1 cellular context compared by ENCODE assay signal in the genomic region with DNA sequence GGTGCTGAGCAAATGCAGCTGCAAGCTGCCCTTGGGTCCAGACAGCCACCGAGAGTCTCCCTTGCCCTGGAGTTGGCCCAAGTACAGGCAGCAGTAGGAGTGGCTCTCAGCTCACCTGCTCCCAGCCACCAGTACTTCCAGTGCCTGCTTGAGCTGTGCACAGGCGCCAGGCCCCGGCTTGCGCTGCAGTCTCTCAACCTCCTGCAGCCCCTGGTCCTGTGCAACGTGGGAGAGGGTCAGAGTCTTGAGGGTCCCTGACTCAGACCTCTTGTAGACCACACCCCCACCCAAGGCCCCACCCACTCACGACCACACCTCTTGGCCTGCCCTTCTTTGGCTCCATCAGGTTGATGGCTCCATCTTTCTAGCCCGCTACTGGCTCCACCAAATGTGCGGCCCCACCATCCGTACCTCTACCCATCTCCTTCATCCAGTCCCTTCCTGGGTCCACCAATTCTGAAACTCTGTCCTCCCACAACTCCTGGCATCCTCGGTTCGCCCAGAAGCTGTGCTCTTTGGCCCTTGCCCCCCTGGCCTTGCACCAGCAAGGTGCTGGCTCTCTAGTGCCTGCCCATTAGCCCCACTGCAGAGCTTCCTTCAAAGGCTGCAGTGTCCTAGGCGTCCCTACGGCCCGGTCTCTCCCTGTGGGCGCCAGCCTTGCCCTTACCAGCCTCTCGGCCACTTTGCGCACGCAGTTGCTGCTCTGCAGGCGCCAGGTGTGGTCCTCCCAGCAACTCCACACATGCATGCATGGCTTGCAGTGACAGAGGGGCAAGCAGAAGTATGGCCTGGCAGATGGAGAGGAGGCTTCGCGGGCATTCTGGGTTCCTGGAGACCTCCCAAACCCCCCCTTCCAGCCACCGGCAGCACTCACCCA.
TF ChIP-seq lines count a peak whose summit lies in the region.

No MANE protein-coding gene starts in this region.

TF ChIP-seq in SK-N-SH, 30 proteins besides CTCF, POLR2A, EP300 and RAD21 (continued from another document):
- TF ChIP-seq, protein P1, sequence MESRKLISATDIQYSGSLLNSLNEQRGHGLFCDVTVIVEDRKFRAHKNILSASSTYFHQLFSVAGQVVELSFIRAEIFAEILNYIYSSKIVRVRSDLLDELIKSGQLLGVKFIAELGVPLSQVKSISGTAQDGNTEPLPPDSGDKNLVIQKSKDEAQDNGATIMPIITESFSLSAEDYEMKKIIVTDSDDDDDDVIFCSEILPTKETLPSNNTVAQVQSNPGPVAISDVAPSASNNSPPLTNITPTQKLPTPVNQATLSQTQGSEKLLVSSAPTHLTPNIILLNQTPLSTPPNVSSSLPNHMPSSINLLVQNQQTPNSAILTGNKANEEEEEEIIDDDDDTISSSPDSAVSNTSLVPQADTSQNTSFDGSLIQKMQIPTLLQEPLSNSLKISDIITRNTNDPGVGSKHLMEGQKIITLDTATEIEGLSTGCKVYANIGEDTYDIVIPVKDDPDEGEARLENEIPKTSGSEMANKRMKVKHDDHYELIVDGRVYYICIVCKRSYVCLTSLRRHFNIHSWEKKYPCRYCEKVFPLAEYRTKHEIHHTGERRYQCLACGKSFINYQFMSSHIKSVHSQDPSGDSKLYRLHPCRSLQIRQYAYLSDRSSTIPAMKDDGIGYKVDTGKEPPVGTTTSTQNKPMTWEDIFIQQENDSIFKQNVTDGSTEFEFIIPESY (IDR thresholded peaks at IDR 0.05; ENCODE audit: borderline replicate concordance, low read depth), result no peak
- TF ChIP-seq USF1 (IDR thresholded peaks at IDR 0.05; ENCODE audit: borderline replicate concordance, low read depth), result no peak
- no peak for TF ChIP-seq SIN3A (IDR thresholded peaks at IDR 0.05; ENCODE audit: borderline replicate concordance, low read depth, low read length)
- TF ChIP-seq RFX5 (IDR thresholded peaks at IDR 0.05; ENCODE audit: low read length), result no peak
- TF ChIP-seq EZH2phosphoT487 (IDR thresholded peaks at IDR 0.05; ENCODE audit: borderline replicate concordance, low read depth), result no peak
- no peak for TF ChIP-seq MAX (IDR thresholded peaks at IDR 0.05; ENCODE audit: low read depth)
- no peak for TF ChIP-seq GABPA (IDR thresholded peaks at IDR 0.05; ENCODE audit: low read depth)
- TF ChIP-seq, protein P2, sequence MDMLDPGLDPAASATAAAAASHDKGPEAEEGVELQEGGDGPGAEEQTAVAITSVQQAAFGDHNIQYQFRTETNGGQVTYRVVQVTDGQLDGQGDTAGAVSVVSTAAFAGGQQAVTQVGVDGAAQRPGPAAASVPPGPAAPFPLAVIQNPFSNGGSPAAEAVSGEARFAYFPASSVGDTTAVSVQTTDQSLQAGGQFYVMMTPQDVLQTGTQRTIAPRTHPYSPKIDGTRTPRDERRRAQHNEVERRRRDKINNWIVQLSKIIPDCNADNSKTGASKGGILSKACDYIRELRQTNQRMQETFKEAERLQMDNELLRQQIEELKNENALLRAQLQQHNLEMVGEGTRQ (IDR thresholded peaks at IDR 0.05; ENCODE audit: borderline replicate concordance, low read depth, low read length), result no peak
- TF ChIP-seq MXI1 (IDR thresholded peaks at IDR 0.05; ENCODE audit: low read depth, low read length), result no peak
- TF ChIP-seq CHD2 (IDR thresholded peaks at IDR 0.05; ENCODE audit: low read length, partially characterized antibody), result no peak
- no peak for TF ChIP-seq TAF1 (IDR thresholded peaks at IDR 0.05; ENCODE audit: borderline replicate concordance, low read depth, low read length)
- no peak for TF ChIP-seq RCOR1 (IDR thresholded peaks at IDR 0.05; ENCODE audit: low read length)
- no peak for TF ChIP-seq SMC3 (IDR thresholded peaks at IDR 0.05; ENCODE audit: low read depth, low read length)
- TF ChIP-seq PBX3 (IDR thresholded peaks at IDR 0.05), result no peak
- TF ChIP-seq, protein P3, sequence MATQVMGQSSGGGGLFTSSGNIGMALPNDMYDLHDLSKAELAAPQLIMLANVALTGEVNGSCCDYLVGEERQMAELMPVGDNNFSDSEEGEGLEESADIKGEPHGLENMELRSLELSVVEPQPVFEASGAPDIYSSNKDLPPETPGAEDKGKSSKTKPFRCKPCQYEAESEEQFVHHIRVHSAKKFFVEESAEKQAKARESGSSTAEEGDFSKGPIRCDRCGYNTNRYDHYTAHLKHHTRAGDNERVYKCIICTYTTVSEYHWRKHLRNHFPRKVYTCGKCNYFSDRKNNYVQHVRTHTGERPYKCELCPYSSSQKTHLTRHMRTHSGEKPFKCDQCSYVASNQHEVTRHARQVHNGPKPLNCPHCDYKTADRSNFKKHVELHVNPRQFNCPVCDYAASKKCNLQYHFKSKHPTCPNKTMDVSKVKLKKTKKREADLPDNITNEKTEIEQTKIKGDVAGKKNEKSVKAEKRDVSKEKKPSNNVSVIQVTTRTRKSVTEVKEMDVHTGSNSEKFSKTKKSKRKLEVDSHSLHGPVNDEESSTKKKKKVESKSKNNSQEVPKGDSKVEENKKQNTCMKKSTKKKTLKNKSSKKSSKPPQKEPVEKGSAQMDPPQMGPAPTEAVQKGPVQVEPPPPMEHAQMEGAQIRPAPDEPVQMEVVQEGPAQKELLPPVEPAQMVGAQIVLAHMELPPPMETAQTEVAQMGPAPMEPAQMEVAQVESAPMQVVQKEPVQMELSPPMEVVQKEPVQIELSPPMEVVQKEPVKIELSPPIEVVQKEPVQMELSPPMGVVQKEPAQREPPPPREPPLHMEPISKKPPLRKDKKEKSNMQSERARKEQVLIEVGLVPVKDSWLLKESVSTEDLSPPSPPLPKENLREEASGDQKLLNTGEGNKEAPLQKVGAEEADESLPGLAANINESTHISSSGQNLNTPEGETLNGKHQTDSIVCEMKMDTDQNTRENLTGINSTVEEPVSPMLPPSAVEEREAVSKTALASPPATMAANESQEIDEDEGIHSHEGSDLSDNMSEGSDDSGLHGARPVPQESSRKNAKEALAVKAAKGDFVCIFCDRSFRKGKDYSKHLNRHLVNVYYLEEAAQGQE (IDR thresholded peaks at IDR 0.05; ENCODE audit: low read depth, low read length), result no peak
- no peak for TF ChIP-seq TEAD4 (IDR thresholded peaks at IDR 0.05; ENCODE audit: borderline replicate concordance, insufficient read depth)
- TF ChIP-seq FOXM1 (IDR thresholded peaks at IDR 0.05; ENCODE audit: low read depth), result no peak
